8 cellular contexts compared by ENCODE assay signal in the genomic region with DNA sequence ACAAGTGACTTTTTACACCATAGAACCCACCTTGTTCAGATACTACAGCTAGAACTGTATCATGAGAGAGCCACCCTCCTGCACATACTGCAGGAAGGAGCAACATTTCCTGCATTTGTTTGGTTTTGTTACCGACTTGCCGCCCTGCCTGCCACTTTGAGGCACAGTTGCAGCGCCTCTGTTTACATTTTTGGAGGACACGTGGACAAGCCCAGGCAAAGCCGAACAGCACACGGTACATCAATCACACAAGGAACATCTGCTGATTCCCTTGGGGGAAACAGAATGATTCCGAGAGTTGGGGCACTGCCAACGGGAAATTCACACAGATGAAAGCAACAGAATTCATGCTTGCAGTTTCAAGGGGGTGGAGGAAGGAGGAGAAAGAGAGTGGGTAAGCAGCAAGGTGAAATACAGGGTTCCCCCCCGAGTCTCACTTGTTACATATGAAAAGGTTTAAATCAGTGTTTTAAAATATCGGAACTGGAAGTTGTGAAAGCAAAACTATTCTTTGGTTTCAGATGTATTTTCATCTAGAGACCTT.
A peak's percentile ranks its signal among the peaks of the same experiment; 100 is the strongest.
DNase-seq lines count a peak whose midpoint lies in the region; ATAC-seq and TF ChIP-seq lines count a peak whose summit lies in the region.

No MANE protein-coding gene starts in this region.

- peaks cover 5% of the 10 kb centered on the region for H3K9me3 Mint-ChIP-seq in stimulated activated naive CD8-positive, alpha-beta T cell treated with anti-CD3 and anti-CD28 coated beads, Interleukin-15, Interleukin-2, amounts not matched to agents 100 ng/mL and 50 ng/mL, for 24 hours

- H3K36me3 Mint-ChIP-seq in stimulated activated naive CD8-positive, alpha-beta T cell treated with anti-CD3 and anti-CD28 coated beads, Interleukin-15, Interleukin-2, amounts not matched to agents 100 ng/mL and 50 ng/mL, for 24 hours (ENCODE audit: low read depth), result peaks cover 12% of the 10 kb centered on the region

- no peak overlapping the region for H3K4me3 ChIP-seq in mucosa of descending colon

- intact Hi-C loops in mucosa of descending colon (cut with DNase I, micrococcal nuclease), result no loop called here

- no peaks in the 10 kb centered on the region for H3K9me3 ChIP-seq in mucosa of descending colon

- peak overlapping the region; percentile 91 for H3K27ac Mint-ChIP-seq in stimulated activated naive CD8-positive, alpha-beta T cell treated with anti-CD3 and anti-CD28 coated beads, Interleukin-15, Interleukin-2, amounts not matched to agents 100 ng/mL and 50 ng/mL, for 24 hours

- H3K4me1 ChIP-seq in mucosa of descending colon (ENCODE audit: low read depth), result peaks cover 8% of the 10 kb centered on the region

- H3K4me1 Mint-ChIP-seq in stimulated activated naive CD8-positive, alpha-beta T cell treated with anti-CD3 and anti-CD28 coated beads, Interleukin-15, Interleukin-2, amounts not matched to agents 100 ng/mL and 50 ng/mL, for 24 hours (ENCODE audit: low read depth), result peaks cover 88% of the 10 kb centered on the region

- TF ChIP-seq CTCF in mucosa of descending colon (IDR thresholded peaks at IDR 0.05), result no peak

- H3K4me3 Mint-ChIP-seq in stimulated activated naive CD8-positive, alpha-beta T cell treated with anti-CD3 and anti-CD28 coated beads, Interleukin-15, Interleukin-2, amounts not matched to agents 100 ng/mL and 50 ng/mL, for 24 hours, result peak overlapping the region; percentile 88

- no peaks in the 10 kb centered on the region for H3K27me3 Mint-ChIP-seq in stimulated activated naive CD8-positive, alpha-beta T cell treated with anti-CD3 and anti-CD28 coated beads, Interleukin-15, Interleukin-2, amounts not matched to agents 100 ng/mL and 50 ng/mL, for 24 hours

- peak; percentile 76 for DNase-seq in activated CD8-positive, alpha-beta memory T cell treated with anti-CD3 and anti-CD28 coated beads for 24 hours
- no peak for DNase-seq in activated CD8-positive, alpha-beta memory T cell treated with anti-CD3 and anti-CD28 coated beads, Interleukin-2, amount 50 U/mL, for 48 hours
- DNase-seq in NCI-H1694 (lab: John Stamatoyannopoulos, UW), result peak; percentile 90
- DNase-seq in activated CD4-positive, CD25-positive, alpha-beta regulatory T cell treated with anti-CD3 and anti-CD28 coated beads, Interleukin-2, amount 50 U/mL, for 72 hours, result peak; percentile 39
- DNase-seq in dermis blood vessel endothelial cell, result peak; percentile 69
- peak; percentile 64 to 74 (median 72) for DNase-seq in mucosa of descending colon

- no peaks in the 10 kb centered on the region for H3K36me3 ChIP-seq in mucosa of descending colon (ENCODE audit: low read depth)

- ATAC-seq in HG02642 (IDR thresholded peaks at IDR 0.05; ENCODE audit: poor library complexity, unreplicated experiment), result peak; percentile 87
- ATAC-seq in mucosa of descending colon, result peak; percentile 84
